20 cellular contexts compared by ENCODE assay signal in the genomic region with DNA sequence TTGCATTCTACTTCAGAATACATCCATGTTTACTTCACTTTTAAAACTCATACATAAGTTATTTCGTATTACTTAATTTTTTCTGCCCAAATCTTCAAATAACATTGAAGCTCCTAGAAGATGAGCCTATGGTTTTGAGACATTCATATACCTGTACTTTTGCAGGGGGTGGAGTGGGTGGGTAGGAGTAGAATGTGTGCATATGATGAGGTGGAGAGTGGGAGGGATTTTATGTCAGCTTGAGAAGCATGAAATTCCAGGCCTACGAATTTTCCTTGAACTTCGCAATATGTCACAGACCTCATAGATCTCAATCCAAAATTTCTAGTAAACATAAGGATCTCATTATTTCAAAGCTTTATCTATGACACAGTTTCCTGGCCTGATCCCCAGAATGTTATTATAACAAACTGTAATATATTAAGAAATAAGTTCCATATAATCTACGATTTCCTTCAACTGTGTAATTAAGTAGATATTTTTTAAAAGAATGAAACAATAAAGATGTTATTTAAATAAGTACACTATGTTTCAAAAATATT. TPM values are rescaled to one million over a fixed set of nuclear protein-coding genes. Genes with fewer than 3 reads are reported as not detected.
DNase-seq lines count a peak whose midpoint lies in the region; ATAC-seq, FAIRE-seq and TF ChIP-seq lines count a peak whose summit lies in the region.
"Had no signal": no experiment of that assay in that cellular context is flagged by ENCODE, and none has a peak within 500 bp of the region (broad histone marks: within the 10 kb centered on the region; RNA-seq: fewer than 3 reads in every experiment).

No MANE protein-coding gene starts in this region.

- FAIRE-seq in GM12892 (lab: Jason Lieb, UNC) = no peak

- in situ Hi-C loops in ACHN (cut with HindIII; ENCODE audit: low pct_ligation_motif_present, low pct_unique_long_range_greater_than_20kb, low sequenced_read_pairs) = loop anchor here (25.0 kb wide), 1 partner anchor 212 kb away; no protein-coding TSS in a partner anchor

- TF ChIP-seq POLR2A in GM12892 (IDR thresholded peaks at IDR 0.05; ENCODE audit: low read depth, low read length) = no peak

- peak; percentile 32 for DNase-seq in GM04504 (ENCODE audit: low read depth)
- peak; percentile 28 to 74 for DNase-seq in cardiac fibroblast (ENCODE audit: low read depth in 2 of 2)
- DNase-seq in fibroblast of pulmonary artery (ENCODE audit: low read depth) = peak; percentile 73
- DNase-seq in GM12892 (ENCODE audit: insufficient read length) = no peak
- DNase-seq in ACHN = no peak
- DNase-seq in GOT3 (lab: John Stamatoyannopoulos, UW) = no peak
- DNase-seq: DND-41; GF-D8; KG1; NCI-H1436; NCI-H2029; NCI-H2171; NCI-H446 treated with DMSO at 0.1 percent for 48 hours; NK-92 treated with Interleukin-12 subunit alpha and Interleukin-12 subunit beta, amount 100 ng/mL, for 24 hours; OCI-M1; SIG-M5 had no signal

- H3K4me3 ChIP-seq in cardiac fibroblast (replicated peaks in 1 of 2; ENCODE audit: low read depth in 2 of 2, low read length in 2 of 2) (no peak overlapping the region), fibroblast of pulmonary artery (replicated peaks; ENCODE audit: low read depth, low read length) (no peak overlapping the region)
- H3K4me3 ChIP-seq: BLaER1 treated with 17β-estradiol and CSF1 and Interleukin-3, amounts not matched to agents 10 nM and 100 nM; HAP-1 had no signal

- no peak for TF ChIP-seq CTCF in cardiac fibroblast (IDR thresholded peaks at IDR 0.05; ENCODE audit: low read depth, low read length)
- TF ChIP-seq CTCF in fibroblast of pulmonary artery (IDR thresholded peaks at IDR 0.05; ENCODE audit: low read length, missing control alignments) = no peak

- no peak for ATAC-seq in HG03432 (IDR thresholded peaks at IDR 0.05; ENCODE audit: unreplicated experiment)

RNA-seq across cellular contexts. Expression of a gene that starts 19.7 kb away (rescaled TPM):
- polyA plus RNA-seq in GM12892 (2012; ENCODE audit: missing spikeins) = 0.06 TPM

RNA-seq across cellular contexts. Expression of a gene that starts 24.0 kb away (rescaled TPM):
- 10.0 TPM for polyA plus RNA-seq in GM12892 (2012; ENCODE audit: missing spikeins)

RNA-seq across cellular contexts. Expression of a gene that starts 25.2 kb away (rescaled TPM):
- polyA plus RNA-seq in GM12892 (2012; ENCODE audit: missing spikeins) = 0.32 TPM
- polyA plus RNA-seq: AG04450 had no signal

Comparison
In these comparisons a context has a peak if more than half of its experiments do, and no peak if none do; other contexts are left out.
1. DNase-seq: peak in GM04504 (single experiment), cardiac fibroblast (2 of 2) and fibroblast of pulmonary artery (single experiment); none in GM12892 (single experiment), ACHN (single experiment) and GOT3 (single experiment).